ENCODE assay signal across 28 cellular contexts in the genomic region with DNA sequence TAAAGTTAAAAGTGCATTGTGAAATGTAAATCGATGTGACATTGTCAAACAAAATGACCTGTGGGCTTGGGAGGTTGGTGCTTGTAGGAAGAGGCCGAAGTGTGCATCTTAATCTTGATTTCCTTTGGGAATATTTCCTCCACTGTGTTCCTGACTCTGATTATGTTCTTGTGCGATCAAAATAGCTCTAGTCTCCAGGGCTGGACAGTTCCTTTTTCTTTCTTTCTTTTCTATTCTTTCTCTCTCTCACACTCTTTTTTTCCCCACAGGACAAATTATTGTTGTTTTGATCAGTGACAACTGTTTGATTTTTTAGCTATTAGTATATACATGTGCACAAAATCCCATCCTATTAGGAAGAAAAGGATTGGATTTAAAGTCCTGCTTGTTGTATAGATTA.
"Had no signal": no experiment of that assay in that cellular context is flagged by ENCODE, and none has a peak within 500 bp of the region (broad histone marks: within the 10 kb centered on the region; RNA-seq: fewer than 3 reads in every experiment).

No MANE protein-coding gene starts in this region.

- H3K9me3 Mint-ChIP-seq: stimulated activated effector memory CD8-positive, alpha-beta T cell treated with anti-CD3 and anti-CD28 coated beads, Interleukin-12 subunit alpha, Interleukin-12 subunit beta, amount 100 ng/mL, for 72 hours; stimulated activated memory B cell treated with anti-CD40 and anti-IgM and Interleukin-4, amounts not matched to agents 10 μg/mL and 1 μg/mL and 100 μg/mL, for 72 hours; stimulated activated naive B cell treated with anti-CD40 and anti-IgM and Interleukin-4, amounts not matched to agents 10 μg/mL and 1 μg/mL and 100 μg/mL, for 72 hours; stimulated activated naive CD8-positive, alpha-beta T cell treated with anti-CD3 and anti-CD28 coated beads, Interleukin-15, amount 100 ng/mL, for 72 hours; stimulated activated naive CD8-positive, alpha-beta T cell treated with anti-CD3 and anti-CD28 coated beads, Interleukin-15, Interleukin-2, amounts not matched to agents 100 ng/mL and 50 ng/mL, for 24 hours; type B pancreatic cell had no signal

- H3K36me3 Mint-ChIP-seq: stimulated activated effector memory CD8-positive, alpha-beta T cell treated with anti-CD3 and anti-CD28 coated beads, Interleukin-12 subunit alpha, Interleukin-12 subunit beta, amount 100 ng/mL, for 72 hours; stimulated activated memory B cell treated with anti-CD40 and anti-IgM and Interleukin-4, amounts not matched to agents 10 μg/mL and 1 μg/mL and 100 μg/mL, for 72 hours; stimulated activated naive B cell treated with anti-CD40 and anti-IgM and Interleukin-4, amounts not matched to agents 10 μg/mL and 1 μg/mL and 100 μg/mL, for 72 hours; type B pancreatic cell had no signal

- H3K27ac ChIP-seq: stomach, suprapubic skin, testis, thoracic aorta, thyroid gland, tibial artery, tibial nerve, upper lobe of left lung, upper lobe of right lung, uterus, vagina had no signal

- H3K4me3 ChIP-seq: stomach, suprapubic skin, testis, thoracic aorta, thyroid gland, tibial artery, tibial nerve, transverse colon, upper lobe of left lung, upper lobe of right lung, uterus, vagina had no signal

- H3K4me1 Mint-ChIP-seq: stimulated activated effector memory CD8-positive, alpha-beta T cell treated with anti-CD3 and anti-CD28 coated beads, Interleukin-12 subunit alpha, Interleukin-12 subunit beta, amount 100 ng/mL, for 72 hours; stimulated activated memory B cell treated with anti-CD40 and anti-IgM and Interleukin-4, amounts not matched to agents 10 μg/mL and 1 μg/mL and 100 μg/mL, for 72 hours; stimulated activated naive CD8-positive, alpha-beta T cell treated with anti-CD3 and anti-CD28 coated beads, Interleukin-15, amount 100 ng/mL, for 72 hours had no signal

- H3K27me3 Mint-ChIP-seq: stimulated activated naive B cell treated with anti-CD40 and anti-IgM and Interleukin-4, amounts not matched to agents 10 μg/mL and 1 μg/mL and 100 μg/mL, for 72 hours had no signal

- H3K9me3 ChIP-seq: stomach, suprapubic skin, testis, thoracic aorta, thyroid gland, tibial artery, tibial nerve, transverse colon, upper lobe of left lung, upper lobe of right lung, uterus, vagina had no signal

- ATAC-seq: stimulated activated effector memory CD8-positive, alpha-beta T cell treated with anti-CD3 and anti-CD28 coated beads, Interleukin-12 subunit alpha, Interleukin-12 subunit beta, amount 100 ng/mL, for 72 hours; stimulated activated memory B cell treated with anti-CD40 and anti-IgM and Interleukin-4, amounts not matched to agents 10 μg/mL and 1 μg/mL and 100 μg/mL, for 72 hours; stimulated activated naive B cell treated with anti-CD40 and anti-IgM and Interleukin-4, amounts not matched to agents 10 μg/mL and 1 μg/mL and 100 μg/mL, for 72 hours; stimulated activated naive CD8-positive, alpha-beta T cell treated with anti-CD3 and anti-CD28 coated beads, Interleukin-15, amount 100 ng/mL, for 72 hours; stimulated activated naive CD8-positive, alpha-beta T cell treated with anti-CD3 and anti-CD28 coated beads, Interleukin-15, Interleukin-2, amounts not matched to agents 100 U/mL and 50 U/mL, for 24 hours; upper lobe of right lung had no signal

- DNase-seq: stimulated activated CD4-positive, alpha-beta T cell treated with anti-CD3 and anti-CD28 coated beads, Interleukin-2, amount 100 ng/mL, for 48 hours; stimulated activated CD4-positive, alpha-beta T cell treated with anti-CD3 and anti-CD28 coated beads, Interleukin-4, amount 100 ng/mL, for 1 hour; stimulated activated CD4-positive, alpha-beta T cell treated with anti-CD3 and anti-CD28 coated beads, Interleukin-4, amount 100 ng/mL, for 24 hours; stimulated activated CD4-positive, alpha-beta T cell treated with anti-CD3 and anti-CD28 coated beads, Interleukin-4, amount 100 ng/mL, for 4 hours; stimulated activated CD8-positive, alpha-beta memory T cell treated with anti-CD3 and anti-CD28 coated beads, Interleukin-4, amount 100 ng/mL, for 48 hours; stimulated activated naive B cell treated with anti-CD40 and anti-IgM and Interleukin-4, amounts not matched to agents 10 μg/mL and 1 μg/mL and 100 μg/mL, for 72 hours; stimulated activated naive CD4-positive, alpha-beta T cell; stimulated activated naive CD4-positive, alpha-beta T cell treated with Interleukin-2 at 50 U/mL for 16 hours; stimulated activated naive CD8-positive, alpha-beta T cell treated with anti-CD3 and anti-CD28 coated beads, Interleukin-15, amount 100 ng/mL, for 72 hours; stimulated activated naive CD8-positive, alpha-beta T cell treated with anti-CD3 and anti-CD28 coated beads, Interleukin-15, Interleukin-2, amounts not matched to agents 100 U/mL and 50 U/mL, for 24 hours; stomach; substantia nigra; testis; thyroid gland; tibial artery; upper lobe of left lung; upper lobe of right lung; uterus had no signal

- H3K4me1 ChIP-seq: stomach, suprapubic skin, thyroid gland, tibial artery, upper lobe of left lung, upper lobe of right lung, uterus, vagina had no signal

- H3K36me3 ChIP-seq: stomach, suprapubic skin, thoracic aorta, thyroid gland, tibial artery, tibial nerve, transverse colon, upper lobe of left lung, upper lobe of right lung, uterus, vagina had no signal

- H3K4me3 Mint-ChIP-seq: stimulated activated effector memory CD8-positive, alpha-beta T cell treated with anti-CD3 and anti-CD28 coated beads, Interleukin-12 subunit alpha, Interleukin-12 subunit beta, amount 100 ng/mL, for 72 hours; stimulated activated memory B cell treated with anti-CD40 and anti-IgM and Interleukin-4, amounts not matched to agents 10 μg/mL and 1 μg/mL and 100 μg/mL, for 72 hours; stimulated activated naive B cell treated with anti-CD40 and anti-IgM and Interleukin-4, amounts not matched to agents 10 μg/mL and 1 μg/mL and 100 μg/mL, for 72 hours; stimulated activated naive CD8-positive, alpha-beta T cell treated with anti-CD3 and anti-CD28 coated beads, Interleukin-15, amount 100 ng/mL, for 72 hours; stimulated activated naive CD8-positive, alpha-beta T cell treated with anti-CD3 and anti-CD28 coated beads, Interleukin-15, Interleukin-2, amounts not matched to agents 100 ng/mL and 50 ng/mL, for 24 hours; type B pancreatic cell had no signal

- H3K27me3 ChIP-seq: stomach, suprapubic skin, testis, thyroid gland, tibial nerve, transverse colon, upper lobe of left lung, upper lobe of right lung, uterus, vagina had no signal

- FAIRE-seq: urothelium cell line had no signal

- H3K27ac Mint-ChIP-seq: stimulated activated effector memory CD8-positive, alpha-beta T cell treated with anti-CD3 and anti-CD28 coated beads, Interleukin-12 subunit alpha, Interleukin-12 subunit beta, amount 100 ng/mL, for 72 hours; stimulated activated memory B cell treated with anti-CD40 and anti-IgM and Interleukin-4, amounts not matched to agents 10 μg/mL and 1 μg/mL and 100 μg/mL, for 72 hours; stimulated activated naive B cell treated with anti-CD40 and anti-IgM and Interleukin-4, amounts not matched to agents 10 μg/mL and 1 μg/mL and 100 μg/mL, for 72 hours; stimulated activated naive CD8-positive, alpha-beta T cell treated with anti-CD3 and anti-CD28 coated beads, Interleukin-15, Interleukin-2, amounts not matched to agents 100 ng/mL and 50 ng/mL, for 24 hours; type B pancreatic cell had no signal
